Comparison of ENCODE assay signal across 8 cellular contexts in the genomic region with DNA sequence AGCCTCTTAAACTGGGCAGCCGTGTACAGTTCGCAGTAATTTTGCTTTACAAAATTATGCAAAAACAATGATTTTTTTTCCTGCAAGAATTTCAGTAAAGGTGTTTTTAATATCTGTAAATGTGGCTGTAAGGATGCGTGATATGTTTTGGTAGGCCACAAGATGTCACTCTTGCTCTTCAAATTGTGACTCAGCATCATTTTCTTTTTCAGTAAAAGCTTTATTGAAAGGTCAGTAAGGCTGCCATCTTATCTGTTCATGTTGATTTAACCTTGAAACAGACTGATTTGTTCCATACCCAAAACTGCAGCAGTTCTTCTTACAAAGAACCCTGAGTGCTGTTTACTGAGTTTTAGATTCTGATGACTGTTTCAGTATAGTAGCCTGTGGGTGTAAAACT. TPM values are rescaled to one million over a fixed set of nuclear protein-coding genes. Genes with fewer than 3 reads are reported as not detected.
A peak's percentile ranks its signal among the peaks of the same experiment; 100 is the strongest.
DNase-seq lines count a peak whose midpoint lies in the region; ATAC-seq and TF ChIP-seq lines count a peak whose summit lies in the region.

No MANE protein-coding gene starts in this region.

- peak; percentile 73 for TF ChIP-seq CTCF in progenitor cell of endocrine pancreas (IDR thresholded peaks at IDR 0.05; ENCODE audit: unreplicated experiment)

- H3K27me3 Mint-ChIP-seq in progenitor cell of endocrine pancreas, result no peaks in the 10 kb centered on the region

- peaks cover 4% of the 10 kb centered on the region for H3K4me1 Mint-ChIP-seq in progenitor cell of endocrine pancreas (ENCODE audit: low read depth)

- no peak overlapping the region for H3K4me3 Mint-ChIP-seq in progenitor cell of endocrine pancreas (ENCODE audit: low read depth)

- peak; percentile 61 to 68 for ATAC-seq in activated CD4-positive, CD25-positive, alpha-beta regulatory T cell treated with anti-CD3 and anti-CD28 coated beads, Interleukin-2, amount 50 U/mL, for 24 hours
- ATAC-seq in esophagus mucosa (peak; percentile 64), HG03039 (IDR thresholded peaks at IDR 0.05; ENCODE audit: unreplicated experiment) (no peak)

- no peak for DNase-seq in activated CD4-positive, CD25-positive, alpha-beta regulatory T cell treated with anti-CD3 and anti-CD28 coated beads, Interleukin-2, amount 50 U/mL, for 72 hours
- DNase-seq in HPDE6-E6E7 (ENCODE audit: extremely low spot score) (peak; percentile 15), SHP77 (lab: John Stamatoyannopoulos, UW) (peak; percentile 1 to 17), progenitor cell of endocrine pancreas (ENCODE audit: low spot score, unreplicated experiment) (no peak)
- no peak for DNase-seq in activated naive CD4-positive, alpha-beta T cell (lab: John Stamatoyannopoulos, UW)

- H3K27ac Mint-ChIP-seq in progenitor cell of endocrine pancreas, result peak overlapping the region; percentile 64

- H3K36me3 Mint-ChIP-seq in progenitor cell of endocrine pancreas (ENCODE audit: insufficient read depth), result peaks cover 19% of the 10 kb centered on the region

- no peaks in the 10 kb centered on the region for H3K9me3 Mint-ChIP-seq in progenitor cell of endocrine pancreas (ENCODE audit: low read depth)

RNA-seq across cellular contexts. Expression of gene TXLNG, which starts 39.9 kb away (rescaled TPM):
- total RNA-seq in esophagus mucosa, result 8.5 TPM
- 25.4 and 25.8 TPM in 2 replicates for total RNA-seq in progenitor cell of endocrine pancreas

RNA-seq across cellular contexts. Expression of gene RBBP7, which starts 44.0 kb away (rescaled TPM):
- total RNA-seq in esophagus mucosa (72.5 TPM), progenitor cell of endocrine pancreas (234 and 235 TPM in 2 replicates)

Comparison
In these comparisons a context has a peak if more than half of its experiments do, and no peak if none do; other contexts are left out.
1. DNase-seq: peak in HPDE6-E6E7 (single experiment) and SHP77 (2 of 2); none in activated CD4-positive, CD25-positive, alpha-beta regulatory T cell treated with anti-CD3 and anti-CD28 coated beads, Interleukin-2, amount 50 U/mL, for 72 hours (single experiment), progenitor cell of endocrine pancreas (single experiment) and activated naive CD4-positive, alpha-beta T cell (0 of 4).